ENCODE assay signal across 12 cellular contexts in genomic region chr22:22674473-22674872, GRCh38. TPM values are rescaled to one million over a fixed set of nuclear protein-coding genes. Genes with fewer than 3 reads are reported as not detected.
"Had no signal": no experiment of that assay in that cellular context is flagged by ENCODE, and none has a peak within 500 bp of the region (broad histone marks: within the 10 kb centered on the region; RNA-seq: fewer than 3 reads in every experiment).

No MANE protein-coding gene starts in this region.

- H3K9me3 ChIP-seq: HAP-1 had no signal

- ATAC-seq: HCT116, HepG2 had no signal

- FAIRE-seq: HepG2 had no signal

- H3K4me1 ChIP-seq: HAP-1 had no signal

- H3K36me3 ChIP-seq: HAP-1 had no signal

- H3K9ac ChIP-seq: GM23248 had no signal

- H3K4me3 ChIP-seq: GM23248, HAP-1 had no signal

- H3K27ac ChIP-seq: GM23248, HL-60 had no signal

- DNase-seq: GM23248, GOT3, H7, HFFc6, KG1 had no signal

- H2AFZ ChIP-seq: GM23248 had no signal

RNA-seq across cellular contexts. Expression of gene GGTLC2, which starts 30.1 kb away (rescaled TPM):
- total RNA-seq: GM23248, H4, H7, HepG2, HFFc6, HT1080 had no signal
- polyA plus RNA-seq: GM23248, HepG2, IgD-negative memory B cell had no signal
